Comparison of ENCODE assay signal across 17 cellular contexts in the genomic region with DNA sequence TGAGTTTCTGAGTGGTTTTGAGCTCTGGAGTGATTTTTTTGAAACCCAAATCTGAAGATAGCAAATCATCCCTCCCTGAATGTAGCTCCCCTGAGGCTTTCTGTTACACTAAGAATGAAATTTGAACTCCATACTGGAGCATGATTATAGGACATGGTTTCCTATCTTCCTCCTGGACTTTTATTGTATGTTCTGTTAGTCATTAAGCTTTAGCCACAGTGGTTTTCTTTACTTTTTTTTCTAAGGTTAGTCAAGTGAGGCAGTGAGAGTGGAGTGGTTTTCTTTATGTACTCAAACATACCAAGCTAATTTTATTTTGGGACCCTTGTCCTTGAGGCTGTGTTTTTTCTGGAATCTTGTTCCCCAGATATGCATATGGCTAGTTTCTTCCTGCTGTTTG. TPM values are rescaled to one million over a fixed set of nuclear protein-coding genes. Genes with fewer than 3 reads are reported as not detected.
DNase-seq lines count a peak whose midpoint lies in the region; ATAC-seq and TF ChIP-seq lines count a peak whose summit lies in the region.
"Had no signal": no experiment of that assay in that cellular context is flagged by ENCODE, and none has a peak within 500 bp of the region (broad histone marks: within the 10 kb centered on the region; RNA-seq: fewer than 3 reads in every experiment).

No MANE protein-coding gene starts in this region.

- no peaks in the 10 kb centered on the region for H3K4me1 ChIP-seq in mucosa of descending colon (ENCODE audit: low read depth)

- DNase-seq in Caki2 (ENCODE audit: low read depth) (peak; percentile 48), HT1080 (ENCODE audit: low read depth) (peak; percentile 45), glomerular visceral epithelial cell (ENCODE audit: extremely low spot score) (peak; percentile 11), mucosa of descending colon (no peak), GM10266 (ENCODE audit: extremely low spot score) (no peak), HuH-7.5 (ENCODE audit: low spot score) (no peak)
- DNase-seq: AML-193; EL; Karpas-422; NCI-H1417 treated with DMSO at 0.1 percent for 48 hours; NCI-H187 treated with DMSO at 0.1 percent for 48 hours; NCI-H748 treated with DMSO at 0.1 percent for 48 hours; NK-92 treated with Interleukin-12 subunit alpha and Interleukin-12 subunit beta, amount 100 ng/mL, for 24 hours; SHP77 had no signal

- TF ChIP-seq CTCF in mucosa of descending colon (IDR thresholded peaks at IDR 0.05) (no peak), GM10266 (IDR thresholded peaks at IDR 0.05; ENCODE audit: control insufficient read depth, insufficient read depth, low read depth, missing control alignments) (no peak)

- ATAC-seq in mucosa of descending colon (peak; percentile 55), GM19035 (IDR thresholded peaks at IDR 0.05; ENCODE audit: unreplicated experiment) (no peak)
- no peak for ATAC-seq in activated CD4-positive, CD25-positive, alpha-beta regulatory T cell treated with anti-CD3 and anti-CD28 coated beads, Interleukin-2, amount 50 U/mL, for 24 hours

- H3K9me3 ChIP-seq in mucosa of descending colon, result no peaks in the 10 kb centered on the region

- in situ Hi-C loops in Caki2 (cut with HindIII; ENCODE audit: low pct_unique_long_range_greater_than_20kb, low sequenced_read_pairs), result no loop called here

- intact Hi-C loops in mucosa of descending colon (cut with DNase I, micrococcal nuclease), result no loop called here

- no peak overlapping the region for H3K4me3 ChIP-seq in mucosa of descending colon
- H3K4me3 ChIP-seq: SK-N-MC had no signal

- H3K36me3 ChIP-seq in mucosa of descending colon (ENCODE audit: low read depth), result no peaks in the 10 kb centered on the region

RNA-seq across cellular contexts. Expression of a gene that starts 55.1 kb away (rescaled TPM):
- 6.0 and 17.4 TPM in 2 replicates for total RNA-seq in Caki2 (2014; rRNA removed; shearing (Covaris generic); ENCODE audit: low replicate concordance)
- total RNA-seq in HT1080 (2014; rRNA removed; shearing (Covaris generic)), result 12.9 and 19.1 TPM in 2 replicates
- polyA plus RNA-seq in HT1080 (2015; cell fraction: cytosol; rRNA removed), result 1.0 and 3.0 TPM in 2 replicates
- 1.9 and 2.5 TPM in 2 replicates for polyA plus RNA-seq in HT1080 (2015; cell fraction: nucleus; rRNA removed)
- 10 to 100 TPM; 26.0 to 29.4 (median 28.6) TPM for total RNA-seq in mucosa of descending colon

Comparison
In these comparisons a context has a peak if more than half of its experiments do, and no peak if none do; other contexts are left out.
1. DNase-seq: peak in Caki2 (single experiment), HT1080 (single experiment) and glomerular visceral epithelial cell (single experiment); none in mucosa of descending colon (0 of 3), GM10266 (single experiment) and HuH-7.5 (single experiment).